In genomic region chr4:10459305-10459704, GRCh38 we compare ENCODE assay signal across 21 cellular contexts.
"Had no signal": no experiment of that assay in that cellular context is flagged by ENCODE, and none has a peak within 500 bp of the region (broad histone marks: within the 10 kb centered on the region; RNA-seq: fewer than 3 reads in every experiment).

No MANE protein-coding gene starts in this region.

- H3K36me3 ChIP-seq: neural progenitor cell, pancreas, right lobe of liver, upper lobe of right lung had no signal

- H3K4me1 ChIP-seq: pancreas, right lobe of liver had no signal

- H3K27ac ChIP-seq: dorsolateral prefrontal cortex, heart left ventricle, neural progenitor cell, pancreas, right lobe of liver, tibial artery, upper lobe of right lung, vagina had no signal

- DNase-seq: cortex of kidney; dorsolateral prefrontal cortex; effector CD8-positive, alpha-beta T cell; foreskin melanocyte; heart left ventricle; hypothalamus; kidney glomerular epithelial cell; mammary epithelial cell; naive thymus-derived CD4-positive, alpha-beta T cell; nucleus accumbens; pancreas; right lobe of liver; stimulated activated CD4-positive, alpha-beta T cell treated with anti-CD3 and anti-CD28 coated beads, Interleukin-4, amount 100 ng/mL, for 24 hours; tibial artery; upper lobe of right lung had no signal

- H3K4me3 ChIP-seq: dorsolateral prefrontal cortex, heart left ventricle, neural progenitor cell, pancreas, right lobe of liver, tibial artery, upper lobe of right lung, vagina had no signal

- H3K9me3 ChIP-seq: heart left ventricle, pancreas, right lobe of liver, tibial artery, upper lobe of right lung, vagina had no signal

- H3K27me3 ChIP-seq: vagina had no signal

- FAIRE-seq: islet of Langerhans, pancreas had no signal

- H3K4me3 Mint-ChIP-seq: neural progenitor cell; stimulated activated memory B cell treated with anti-CD40 and anti-IgM and Interleukin-4, amounts not matched to agents 10 μg/mL and 1 μg/mL and 100 μg/mL, for 72 hours; stimulated activated naive CD8-positive, alpha-beta T cell treated with anti-CD3 and anti-CD28 coated beads, Interleukin-15, Interleukin-2, amounts not matched to agents 100 ng/mL and 50 ng/mL, for 24 hours had no signal

- H3K4me2 ChIP-seq: neural progenitor cell had no signal

- H3K27ac Mint-ChIP-seq: neural progenitor cell; progenitor cell of endocrine pancreas; stimulated activated memory B cell treated with anti-CD40 and anti-IgM and Interleukin-4, amounts not matched to agents 10 μg/mL and 1 μg/mL and 100 μg/mL, for 72 hours; stimulated activated naive CD8-positive, alpha-beta T cell treated with anti-CD3 and anti-CD28 coated beads, Interleukin-15, Interleukin-2, amounts not matched to agents 100 ng/mL and 50 ng/mL, for 24 hours had no signal

- H3K9ac ChIP-seq: neural progenitor cell had no signal

- ATAC-seq: heart left ventricle; naive thymus-derived CD4-positive, alpha-beta T cell; pancreas; right lobe of liver; stimulated activated memory B cell treated with anti-CD40 and anti-IgM and Interleukin-4, amounts not matched to agents 10 μg/mL and 1 μg/mL and 100 μg/mL, for 72 hours; upper lobe of right lung had no signal
